14 cellular contexts compared by ENCODE assay signal in genomic region chr5:42461507-42461906, GRCh38. TPM values are rescaled to one million over a fixed set of nuclear protein-coding genes. Genes with fewer than 3 reads are reported as not detected.
DNase-seq lines count a peak whose midpoint lies in the region; ATAC-seq and TF ChIP-seq lines count a peak whose summit lies in the region.
"Had no signal": no experiment of that assay in that cellular context is flagged by ENCODE, and none has a peak within 500 bp of the region (broad histone marks: within the 10 kb centered on the region; RNA-seq: fewer than 3 reads in every experiment).

No MANE protein-coding gene starts in this region.

- no peak overlapping the region for H2BK15ac ChIP-seq in mesenchymal stem cell (ENCODE audit: low read depth, poor library complexity, severe bottlenecking)

- H3K9me3 Mint-ChIP-seq in stimulated activated memory B cell treated with anti-CD40 and anti-IgM and Interleukin-4, amounts not matched to agents 10 μg/mL and 1 μg/mL and 100 μg/mL, for 72 hours, result no peaks in the 10 kb centered on the region

- no peak overlapping the region for H4K8ac ChIP-seq in mesenchymal stem cell (ENCODE audit: low read length)

- H3K4me3 ChIP-seq in mesenchymal stem cell (ENCODE audit: insufficient read depth in 1 of 2, low read depth in 1 of 2, low read length in 2 of 2), result no peak overlapping the region
- H3K4me3 ChIP-seq: BLaER1 had no signal

- H2AK5ac ChIP-seq in mesenchymal stem cell (ENCODE audit: low read length, severe bottlenecking), result no peak overlapping the region

- no peak for DNase-seq in Right ventricle myocardium superior
- no peak for DNase-seq in cardiac septum (ENCODE audit: low spot score)
- peak; percentile 6 for DNase-seq in mesenchymal stem cell
- DNase-seq in putamen (ENCODE audit: low spot score), result no peak
- DNase-seq: 8988T; AML-193; CD4-positive, CD25-positive, alpha-beta regulatory T cell; HCEC 1CT had no signal

- H2BK12ac ChIP-seq in mesenchymal stem cell (ENCODE audit: low read length in 2 of 2), result no peak overlapping the region

- H3K4me2 ChIP-seq in mesenchymal stem cell (ENCODE audit: low read length, poor library complexity, severe bottlenecking), result no peak overlapping the region
- H3K4me2 ChIP-seq: BLaER1 had no signal

- H3K4me1 ChIP-seq in mesenchymal stem cell (ENCODE audit: control insufficient read depth, insufficient read depth, low read depth, low read length), result no peaks in the 10 kb centered on the region
- H3K4me1 ChIP-seq: BLaER1 had no signal

- no peaks in the 10 kb centered on the region for H3K36me3 Mint-ChIP-seq in stimulated activated memory B cell treated with anti-CD40 and anti-IgM and Interleukin-4, amounts not matched to agents 10 μg/mL and 1 μg/mL and 100 μg/mL, for 72 hours
- H3K36me3 Mint-ChIP-seq: CD4-positive, CD25-positive, alpha-beta regulatory T cell had no signal

- no peaks in the 10 kb centered on the region for H3K27me3 ChIP-seq in mesenchymal stem cell (ENCODE audit: control insufficient read depth in 1 of 2, insufficient read depth in 1 of 2, low read length in 2 of 2)
- H3K27me3 ChIP-seq: BLaER1 had no signal

- peak overlapping the region; percentile 37 for H3K27ac ChIP-seq in VCaP
- H3K27ac ChIP-seq in mesenchymal stem cell (ENCODE audit: low read length, poor library complexity, severe bottlenecking), result no peak overlapping the region
- H3K27ac ChIP-seq: BLaER1 had no signal

- no peak overlapping the region for H2BK5ac ChIP-seq in mesenchymal stem cell (ENCODE audit: low read depth, low read length, poor library complexity, severe bottlenecking)

- no peak overlapping the region for H4K91ac ChIP-seq in mesenchymal stem cell (ENCODE audit: low read length)

- no peaks in the 10 kb centered on the region for H3K9me3 ChIP-seq in mesenchymal stem cell (ENCODE audit: control insufficient read depth, low read length)
- H3K9me3 ChIP-seq: BLaER1 had no signal

- no peak overlapping the region for H2AFZ ChIP-seq in mesenchymal stem cell (ENCODE audit: low read depth, low read length)

- H3K9ac ChIP-seq in mesenchymal stem cell (ENCODE audit: low read length), result no peak overlapping the region
- H3K9ac ChIP-seq: BLaER1 had no signal

- intact Hi-C loops in Right ventricle myocardium superior (cut with DNase I) (no loop called here), cardiac septum (cut with DNase I) (no loop called here)

- TF ChIP-seq CTCF in VCaP (conservative IDR thresholded peaks at IDR 0.05), result no peak

- no peak overlapping the region for H3K14ac ChIP-seq in mesenchymal stem cell (ENCODE audit: low read length in 2 of 2)

- ATAC-seq in Right ventricle myocardium superior (ENCODE audit: poor library complexity) (peak; percentile 79), HG03439 (IDR thresholded peaks at IDR 0.05; ENCODE audit: unreplicated experiment) (no peak), HG03045 (IDR thresholded peaks at IDR 0.05; ENCODE audit: unreplicated experiment) (no peak)
- ATAC-seq in stimulated activated memory B cell treated with anti-CD40 and anti-IgM and Interleukin-4, amounts not matched to agents 10 μg/mL and 1 μg/mL and 100 μg/mL, for 72 hours, result peak; percentile 13

- no peak overlapping the region for H2BK120ac ChIP-seq in mesenchymal stem cell (ENCODE audit: low read depth, low read length)

- 75% methylated on average over 1 of the region's 1 CpG for WGBS in mesenchymal stem cell

- no peak overlapping the region for H3K4me3 Mint-ChIP-seq in stimulated activated memory B cell treated with anti-CD40 and anti-IgM and Interleukin-4, amounts not matched to agents 10 μg/mL and 1 μg/mL and 100 μg/mL, for 72 hours
- H3K4me3 Mint-ChIP-seq: CD4-positive, CD25-positive, alpha-beta regulatory T cell had no signal

- H3K27ac Mint-ChIP-seq in stimulated activated memory B cell treated with anti-CD40 and anti-IgM and Interleukin-4, amounts not matched to agents 10 μg/mL and 1 μg/mL and 100 μg/mL, for 72 hours, result no peak overlapping the region
- H3K27ac Mint-ChIP-seq: CD4-positive, CD25-positive, alpha-beta regulatory T cell had no signal

- no peaks in the 10 kb centered on the region for H3K79me1 ChIP-seq in mesenchymal stem cell (replicated peaks; ENCODE audit: low read length, poor library complexity, severe bottlenecking)

- no peak overlapping the region for H3K18ac ChIP-seq in mesenchymal stem cell (ENCODE audit: low read depth in 1 of 2, low read length in 2 of 2)

- H3K23ac ChIP-seq in mesenchymal stem cell (ENCODE audit: low read length in 2 of 2), result no peak overlapping the region

- H3K27me3 Mint-ChIP-seq in stimulated activated memory B cell treated with anti-CD40 and anti-IgM and Interleukin-4, amounts not matched to agents 10 μg/mL and 1 μg/mL and 100 μg/mL, for 72 hours, result peaks cover 6% of the 10 kb centered on the region

- H3K4ac ChIP-seq in mesenchymal stem cell (ENCODE audit: low read depth in 1 of 2, low read length in 2 of 2), result no peak overlapping the region

- H3K4me1 Mint-ChIP-seq in stimulated activated memory B cell treated with anti-CD40 and anti-IgM and Interleukin-4, amounts not matched to agents 10 μg/mL and 1 μg/mL and 100 μg/mL, for 72 hours, result no peaks in the 10 kb centered on the region
- H3K4me1 Mint-ChIP-seq: CD4-positive, CD25-positive, alpha-beta regulatory T cell had no signal

- H3K36me3 ChIP-seq in mesenchymal stem cell (ENCODE audit: control insufficient read depth in 1 of 2, insufficient read depth in 2 of 2, low read depth in 1 of 2, low read length in 2 of 2), result no peaks in the 10 kb centered on the region
- H3K36me3 ChIP-seq: BLaER1 had no signal

RNA-seq across cellular contexts. Expression of gene GHR, which starts 38.3 kb away (rescaled TPM):
- total RNA-seq in Right ventricle myocardium superior (12.8 TPM), cardiac septum (10.4 TPM)
- polyA plus RNA-seq in mesenchymal stem cell (2013, experiment 1 of 2), result 6.3 TPM
- 6.3 TPM for polyA plus RNA-seq in mesenchymal stem cell (2013, experiment 2 of 2)
- total RNA-seq: CD4-positive, CD25-positive, alpha-beta regulatory T cell; Daoy had no signal
- polyA plus RNA-seq: CD4-positive, CD25-positive, alpha-beta regulatory T cell had no signal

Comparison
In these comparisons a context has a peak if more than half of its experiments do, and no peak if none do; other contexts are left out.
1. ATAC-seq: peak in Right ventricle myocardium superior (single experiment) and stimulated activated memory B cell treated with anti-CD40 and anti-IgM and Interleukin-4, amounts not matched to agents 10 μg/mL and 1 μg/mL and 100 μg/mL, for 72 hours (single experiment); none in HG03439 (single experiment) and HG03045 (single experiment).